In genomic region chr19:8506402-8506957, GRCh38 we compare ENCODE assay signal across 8 cellular contexts. TPM values are rescaled to one million over a fixed set of nuclear protein-coding genes. Genes with fewer than 3 reads are reported as not detected.
A peak's percentile ranks its signal among the peaks of the same experiment; 100 is the strongest.
DNase-seq lines count a peak whose midpoint lies in the region; ATAC-seq, FAIRE-seq and TF ChIP-seq lines count a peak whose summit lies in the region.

No MANE protein-coding gene starts in this region.

- dilution Hi-C loops in IMR-90 (cut with HindIII; ENCODE audit: low sequenced_read_pairs, unreplicated experiment) = no loop called here

- CTCF ChIA-PET in IMR-90 (lab: Yijun Ruan, JAX) (interaction anchor here (1.0 to 1.3 kb wide), 3 partner anchors 74 to 239 kb away, joined by 3 to 5 read pairs (median 3); no protein-coding TSS in a partner anchor), GM12878 (lab: Yijun Ruan, JAX) (interaction anchor here (1.4 to 3.7 kb wide), 6 partner anchors 8 to 152 kb away, joined by 5 to 29 read pairs (median 6); partner anchors contain the start of genes MARCHF2 and ZNF414)

- no peak overlapping the region for H2BK20ac ChIP-seq in IMR-90 (ENCODE audit: low read depth, low read length)

- H3K14ac ChIP-seq in IMR-90 (replicated peaks; ENCODE audit: low read depth, low read length) = no peak overlapping the region

- TF ChIP-seq POLR2A in IMR-90 (IDR thresholded peaks at IDR 0.05; ENCODE audit: low read depth, low read length) (no peak), GM12878 (IDR thresholded peaks at IDR 0.05; ENCODE audit: low read depth, low read length) (no peak), vagina (IDR thresholded peaks at IDR 0.05) (no peak)

- no peak overlapping the region for H2BK5ac ChIP-seq in IMR-90 (ENCODE audit: low read depth, low read length, poor library complexity, severe bottlenecking)

- in situ Hi-C loops in IMR-90 (cut with MboI; ENCODE audit: low sequenced_read_pairs) (loop anchor here (5.0 kb wide), 1 partner anchor 154 kb away; no protein-coding TSS in a partner anchor), GM12878 (cut with MboI) (no loop called here)

- H2AK9ac ChIP-seq in IMR-90 (replicated peaks; ENCODE audit: low read depth, low read length, poor library complexity) = peak overlapping the region; percentile 90

- DNase-seq in IMR-90 (no peak), GM12878 (ENCODE audit: low read depth, low spot score) (no peak), lower lobe of right lung (no peak), vagina (ENCODE audit: extremely low spot score in 2 of 2) (no peak)
- DNase-seq in stimulated activated CD8-positive, alpha-beta memory T cell treated with anti-CD3 and anti-CD28 coated beads, Interleukin-4, amount 100 ng/mL, for 48 hours = no peak

- WGBS in IMR-90 (ENCODE audit: extremely low coverage in 2 of 2, insufficient read length in 1 of 2), 2 experiments = 11% methylated on average over 11 of the region's 18 CpGs; no CpG with 5 or more reads in 1 of the 2 experiments
- WGBS in GM12878 (ENCODE audit: insufficient coverage, insufficient replicate concordance, low lambda C conversion rate, missing lambda C conversion rate) = 34% methylated on average over 18 of the region's 18 CpGs

- RAD21 ChIA-PET in GM12878 (lab: Charles Lee; ENCODE audit: unreplicated experiment) = interaction anchor here (2.5 kb wide), 1 partner anchor 93 kb away, joined by 16 read pairs; the partner anchor contains the start of gene MARCHF2

- peak overlapping the region; percentile 72 for H3K4me3 ChIP-seq in BLaER1
- H3K4me3 ChIP-seq in IMR-90 (ENCODE audit: insufficient read depth, low read depth, low read length) = no peak overlapping the region
- peak overlapping the region; percentile 69 for H3K4me3 ChIP-seq in GM12878
- peak overlapping the region; percentile 68 for H3K4me3 ChIP-seq in lower lobe of right lung
- peak overlapping the region; percentile 56 to 68 for H3K4me3 ChIP-seq in vagina

- H4K5ac ChIP-seq in IMR-90 (ENCODE audit: low read depth, low read length) = no peak overlapping the region

- H2BK120ac ChIP-seq in IMR-90 (ENCODE audit: low read depth, low read length) = no peak overlapping the region

- no peaks in the 10 kb centered on the region for H3K9me3 ChIP-seq in BLaER1
- no peaks in the 10 kb centered on the region for H3K9me3 ChIP-seq in IMR-90 (ENCODE audit: control insufficient read depth, insufficient read depth, low read length)
- H3K9me3 ChIP-seq in GM12878 (replicated peaks; ENCODE audit: control insufficient read depth, insufficient read depth, low read length) = no peaks in the 10 kb centered on the region
- no peaks in the 10 kb centered on the region for H3K9me3 ChIP-seq in lower lobe of right lung
- H3K9me3 ChIP-seq in vagina = no peaks in the 10 kb centered on the region

- H3K4me2 ChIP-seq in BLaER1 (peak overlapping the region; percentile 92), IMR-90 (ENCODE audit: low read depth, low read length) (peak overlapping the region; percentile 15; the same call in 1 of the 2 replicates), GM12878 (ENCODE audit: control insufficient read depth, insufficient read depth) (peak overlapping the region; percentile 99)

- TF ChIP-seq CTCF in IMR-90 (conservative IDR thresholded peaks at IDR 0.05; ENCODE audit: low read depth, low read length) = no peak
- TF ChIP-seq CTCF in GM12878 (IDR thresholded peaks at IDR 0.05 in 2 of 3, conservative IDR thresholded peaks at IDR 0.05 in 1 of 3; ENCODE audit: control insufficient read depth in 2 of 3, extremely low read depth in 1 of 3, insufficient read depth in 1 of 3, low read depth in 3 of 3, low read length in 3 of 3) = no peak
- peak; percentile 5 for TF ChIP-seq CTCF in lower lobe of right lung (IDR thresholded peaks at IDR 0.05)
- TF ChIP-seq CTCF in vagina (IDR thresholded peaks at IDR 0.05) = no peak

- no peak for ATAC-seq in IMR-90 (ENCODE audit: low read depth)
- no peak; the same call in 2 of the 3 replicates for ATAC-seq in GM12878
- ATAC-seq in lower lobe of right lung = peak in 1 of 2 donors; percentile 37
- no peak for ATAC-seq in HG03175 (IDR thresholded peaks at IDR 0.05; ENCODE audit: unreplicated experiment)
- ATAC-seq in HG03378 (IDR thresholded peaks at IDR 0.05; ENCODE audit: unreplicated experiment) = no peak

- H4K8ac ChIP-seq in IMR-90 (ENCODE audit: low read depth in 2 of 2, low read length in 2 of 2) = peak overlapping the region in 1 of 2 experiments; percentile 54; a peak in 1 of 4 replicates

- H4K91ac ChIP-seq in IMR-90 (ENCODE audit: insufficient read depth, low read depth, low read length) = no peak overlapping the region

- TF ChIP-seq RAD21 in IMR-90 (IDR thresholded peaks at IDR 0.05; ENCODE audit: low read length) (no peak), GM12878 (IDR thresholded peaks at IDR 0.05; ENCODE audit: insufficient read depth, low read depth, low read length) (no peak)

- no peaks in the 10 kb centered on the region for H3K79me2 ChIP-seq in GM12878 (ENCODE audit: control insufficient read depth, insufficient read depth, low read length)

- no peak for TF ChIP-seq EP300 in GM12878 (IDR thresholded peaks at IDR 0.05; ENCODE audit: borderline replicate concordance in 1 of 2, control insufficient read depth in 1 of 2, low read depth in 2 of 2, low read length in 2 of 2)

- no peaks in the 10 kb centered on the region for H3K27me3 ChIP-seq in BLaER1
- H3K27me3 ChIP-seq in IMR-90 (ENCODE audit: control insufficient read depth, insufficient read depth, low read length) = no peaks in the 10 kb centered on the region
- H3K27me3 ChIP-seq in GM12878 (replicated peaks in 1 of 2; ENCODE audit: control insufficient read depth in 2 of 2, insufficient read depth in 2 of 2, low read length in 1 of 2) = no peaks in the 10 kb centered on the region
- H3K27me3 ChIP-seq in lower lobe of right lung (ENCODE audit: low read depth) = no peaks in the 10 kb centered on the region
- H3K27me3 ChIP-seq in vagina = no peaks in the 10 kb centered on the region

- H3K23ac ChIP-seq in IMR-90 (ENCODE audit: low read depth, low read length) = no peak overlapping the region

- no peak overlapping the region for H3K56ac ChIP-seq in IMR-90 (ENCODE audit: extremely low read depth, insufficient read depth, low read length)

- H3K36me3 ChIP-seq in BLaER1 (peaks cover 30% of the 10 kb centered on the region), IMR-90 (ENCODE audit: control insufficient read depth, insufficient read depth, low read length) (peaks cover 2% of the 10 kb centered on the region; the same call in 1 of the 2 replicates), GM12878 (ENCODE audit: control insufficient read depth in 2 of 2, insufficient read depth in 2 of 2, low read length in 1 of 2) (no peaks in the 10 kb centered on the region), lower lobe of right lung (peaks cover 9% of the 10 kb centered on the region), vagina (peaks cover 0 to 3% of the 10 kb centered on the region in 2 donors)

- no peak overlapping the region for H3K18ac ChIP-seq in IMR-90 (ENCODE audit: low read depth, low read length)

- no peak overlapping the region for H2BK15ac ChIP-seq in IMR-90 (ENCODE audit: low read depth, low read length)

- peak overlapping the region; percentile 80; the same call in 1 of the 2 replicates for H3K9ac ChIP-seq in BLaER1
- H3K9ac ChIP-seq in IMR-90 (ENCODE audit: low read depth, low read length) = no peak overlapping the region
- peak overlapping the region; percentile 58 for H3K9ac ChIP-seq in GM12878 (ENCODE audit: control insufficient read depth, insufficient read depth, low read length)

- peak overlapping the region; percentile 21 for H2AK5ac ChIP-seq in IMR-90 (ENCODE audit: low read depth, low read length)

- intact Hi-C loops in IMR-90 (cut with micrococcal nuclease) (loop anchor here (1.0 to 5.0 kb wide), 4 partner anchors 49 to 152 kb away; partner anchors contain the start of genes HNRNPM and MARCHF2), GM12878 (cut with micrococcal nuclease; ENCODE audit: unreplicated experiment) (loop anchor here (2.0 kb wide), 1 partner anchor 94 kb away; the partner anchor contains the start of gene MARCHF2), lower lobe of right lung (cut with DNase I) (no loop called here), vagina (cut with DNase I) (loop anchor here (10.0 kb wide), 1 partner anchor 152 kb away; no protein-coding TSS in a partner anchor)

- peaks cover 46% of the 10 kb centered on the region for H3K4me1 ChIP-seq in BLaER1
- H3K4me1 ChIP-seq in IMR-90 (ENCODE audit: control insufficient read depth, insufficient read depth, low read length) = no peaks in the 10 kb centered on the region
- H3K4me1 ChIP-seq in GM12878 (ENCODE audit: control insufficient read depth, insufficient read depth, low read length) = peaks cover 4% of the 10 kb centered on the region; the same call in 1 of the 2 replicates
- H3K4me1 ChIP-seq in lower lobe of right lung = peaks cover 23% of the 10 kb centered on the region
- H3K4me1 ChIP-seq in vagina = peaks cover 17% of the 10 kb centered on the region

- peak overlapping the region; percentile 85 for H3K27ac ChIP-seq in BLaER1
- H3K27ac ChIP-seq in IMR-90 (ENCODE audit: insufficient read depth, low read length) = no peak overlapping the region
- H3K27ac ChIP-seq in GM12878 (ENCODE audit: control insufficient read depth, insufficient read depth) = peak overlapping the region; percentile 33; the same call in 1 of the 2 replicates
- peak overlapping the region; percentile 11 for H3K27ac ChIP-seq in lower lobe of right lung
- H3K27ac ChIP-seq in vagina = peak overlapping the region; percentile 54

- no peak for FAIRE-seq in GM12878 (lab: Jason Lieb, UNC)

- H3K79me1 ChIP-seq in IMR-90 (ENCODE audit: low read depth in 1 of 2, low read length in 2 of 2) = no peaks in the 10 kb centered on the region; a peak in 1 of 4 replicates

- H2AFZ ChIP-seq in IMR-90 (replicated peaks; ENCODE audit: low read length, poor library complexity) = peak overlapping the region; percentile 94
- peak overlapping the region; percentile 91 for H2AFZ ChIP-seq in GM12878 (ENCODE audit: control insufficient read depth, low read depth, low read length)

- H4K20me1 ChIP-seq in BLaER1 (no peaks in the 10 kb centered on the region), IMR-90 (ENCODE audit: insufficient read depth, low read length) (no peaks in the 10 kb centered on the region; the same call in 1 of the 2 replicates), GM12878 (ENCODE audit: control insufficient read depth, insufficient read depth) (no peaks in the 10 kb centered on the region)

- no peak overlapping the region for H3K4ac ChIP-seq in IMR-90 (ENCODE audit: low read depth, low read length)

- BruUV-seq in IMR-90 (replicated peaks; lab: Mats Ljungman, UMichigan) (no TSS peak), GM12878 (replicated peaks; lab: Mats Ljungman, UMichigan) (no TSS peak)

- POLR2A ChIA-PET in IMR-90 (lab: Charles Lee; ENCODE audit: unreplicated experiment) = no interaction called here
- POLR2A ChIA-PET in GM12878 (lab: Charles Lee) = interaction anchor here (1.4 kb wide), 2 partner anchors 7 to 19 kb away, joined by 3 to 8 read pairs; partner anchors contain the start of gene ZNF414

- peaks cover 3% of the 10 kb centered on the region; the same call in 1 of the 2 replicates for H3K9me1 ChIP-seq in IMR-90 (ENCODE audit: insufficient read depth, low read length)

- SMC1A ChIA-PET in GM12878 (lab: Charles Lee; ENCODE audit: uncharacterized antibody, unreplicated experiment) = interaction anchor here (0.9 to 1.5 kb wide), 2 partner anchors 60 to 145 kb away, joined by 3 read pairs; no protein-coding TSS in a partner anchor

RNA-seq across cellular contexts. Expression of gene PRAM1, which starts 4.0 kb away (rescaled TPM):
- total RNA-seq in IMR-90 (2012; rRNA removed) (not detected in 2 replicates), GM12878 (2014; rRNA removed) (not detected in 2 replicates), GM12878 (2014; rRNA removed; fragmentation: Illumina TruSeq; extraction: Trizol) (not detected in 2 replicates), GM12878 (2021) (0.08 TPM in 1 of 2 replicates, not detected in the other), lower lobe of right lung (52.2 TPM), vagina (0.49 TPM)
- polyA plus RNA-seq in IMR-90 (2012; rRNA removed) (0.09 TPM in 2 replicates), GM12878 (2011; rRNA removed) (not detected in 2 replicates), GM12878 (2014; fragmentation: Illumina TruSeq; extraction: Trizol) (0.03 TPM in 1 of 2 replicates, not detected in the other), GM12878 (2014; fragmentation: Nextera tagmentation; extraction: Ambion mirVana) (not detected), GM12878 (2014; rRNA removed) (0.08 and 0.49 TPM in 2 replicates), GM12878 (2016; fragmentation: Nextera tagmentation; extraction: Ambion mirVana) (not detected)
- 0.02 TPM in 1 of 2 replicates, not detected in the other for polyA plus RNA-seq in IMR-90 (2012; cell fraction: cytosol; rRNA removed)
- 0.66 and 0.70 TPM in 2 replicates for polyA plus RNA-seq in IMR-90 (2012; cell fraction: nucleus; rRNA removed; ENCODE audit: low replicate concordance)
- 1.1 and 1.6 TPM in 2 replicates for total RNA-seq in GM12878 (2013; cell fraction: nucleolus; rRNA removed)
- polyA plus RNA-seq in GM12878 (2011; ENCODE audit: low read depth) = not detected
- not detected in 2 replicates for polyA plus RNA-seq in GM12878 (2011; cell fraction: cytosol; rRNA removed)
- polyA plus RNA-seq in GM12878 (2011; cell fraction: nucleus; rRNA removed) = 0.18 and 0.30 TPM in 2 replicates
- polyA plus RNA-seq in GM12878 (2012) = 0.10 and 0.24 TPM in 2 replicates
- not detected in 2 replicates for polyA minus RNA-seq in GM12878 (2011; rRNA and poly(A)+ RNA removed)
- polyA minus RNA-seq in GM12878 (2011; cell fraction: cytosol; rRNA and poly(A)+ RNA removed) = not detected in 2 replicates
- polyA minus RNA-seq in GM12878 (2011; cell fraction: nucleus; rRNA and poly(A)+ RNA removed) = not detected in 2 replicates

RNA-seq across cellular contexts. Expression of gene ZNF414, which starts 7.5 kb away (rescaled TPM):
- total RNA-seq in IMR-90 (2012; rRNA removed) (1.1 and 3.2 TPM in 2 replicates), GM12878 (2014; rRNA removed) (4.4 and 5.3 TPM in 2 replicates), GM12878 (2014; rRNA removed; fragmentation: Illumina TruSeq; extraction: Trizol) (0.45 and 0.92 TPM in 2 replicates), GM12878 (2021) (23.7 and 26.4 TPM in 2 replicates), lower lobe of right lung (21.6 TPM), vagina (27.5 TPM)
- polyA plus RNA-seq in IMR-90 (2012; rRNA removed) (14.2 and 20.8 TPM in 2 replicates), GM12878 (2011; rRNA removed) (0.26 and 1.9 TPM in 2 replicates), GM12878 (2014; fragmentation: Illumina TruSeq; extraction: Trizol) (0.94 TPM in 1 of 2 replicates, not detected in the other), GM12878 (2014; fragmentation: Nextera tagmentation; extraction: Ambion mirVana) (under 1 TPM in 1 of 2 experiments, not detected in 1; 0.16 TPM), GM12878 (2014; rRNA removed) (12.5 and 24.5 TPM in 2 replicates), GM12878 (2016; fragmentation: Nextera tagmentation; extraction: Ambion mirVana) (10 to 100 TPM in 1 of 2 experiments, 1 to 10 TPM in 1; 5.7 to 12.1 TPM)
- polyA plus RNA-seq in IMR-90 (2012; cell fraction: cytosol; rRNA removed) = 28.7 and 38.5 TPM in 2 replicates
- 35.8 and 108 TPM in 2 replicates for polyA plus RNA-seq in IMR-90 (2012; cell fraction: nucleus; rRNA removed; ENCODE audit: low replicate concordance)
- 8.0 and 13.6 TPM in 2 replicates for total RNA-seq in GM12878 (2013; cell fraction: nucleolus; rRNA removed)
- 5.8 TPM for polyA plus RNA-seq in GM12878 (2011; ENCODE audit: low read depth)
- 3.2 and 3.9 TPM in 2 replicates for polyA plus RNA-seq in GM12878 (2011; cell fraction: cytosol; rRNA removed)
- 17.8 and 22.8 TPM in 2 replicates for polyA plus RNA-seq in GM12878 (2011; cell fraction: nucleus; rRNA removed)
- 15.5 and 15.9 TPM in 2 replicates for polyA plus RNA-seq in GM12878 (2012)
- polyA minus RNA-seq in GM12878 (2011; rRNA and poly(A)+ RNA removed) = 0.80 and 3.5 TPM in 2 replicates
- 5.8 and 9.2 TPM in 2 replicates for polyA minus RNA-seq in GM12878 (2011; cell fraction: cytosol; rRNA and poly(A)+ RNA removed)
- polyA minus RNA-seq in GM12878 (2011; cell fraction: nucleus; rRNA and poly(A)+ RNA removed) = 3.1 and 6.0 TPM in 2 replicates

Comparison
In these comparisons a context has a peak if more than half of its experiments do, and no peak if none do; other contexts are left out.
1. H3K4me2 ChIP-seq: peak in every context shown above with its lines; median percentile 99 in GM12878; 92 in BLaER1; 15 in IMR-90.
2. RNA of gene PRAM1, which starts 4.0 kb away (total RNA-seq): 52.2 TPM in lower lobe of right lung (single experiment); 0.49 TPM in vagina (single experiment), not detected in IMR-90 and 0.08 to 1.6 TPM in GM12878; every median in the first group is over 10 times any median in the second.